1 cellular context compared by ENCODE assay signal in the genomic region with DNA sequence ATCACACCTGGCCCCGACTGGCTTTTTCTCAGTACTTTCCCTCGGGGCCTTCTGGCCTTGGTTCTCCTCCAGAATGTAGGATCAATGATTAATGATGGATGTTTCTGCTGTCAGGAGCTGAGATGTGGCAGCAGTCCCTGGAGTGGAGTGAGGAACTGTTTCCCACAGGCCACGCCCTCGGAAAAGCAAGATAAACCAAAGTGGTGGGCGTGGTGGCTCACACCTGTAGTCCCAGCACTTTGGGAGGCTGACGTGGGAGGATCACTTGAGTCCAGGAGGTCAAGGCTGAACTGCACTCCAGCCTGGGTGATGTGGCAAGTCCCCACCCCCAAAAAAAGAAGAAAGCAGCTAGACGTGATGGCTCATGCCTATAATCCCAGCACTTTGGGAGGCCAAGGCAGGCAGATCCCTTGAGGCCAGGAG.
TF ChIP-seq lines count a peak whose summit lies in the region.

No MANE protein-coding gene starts in this region.

TF ChIP-seq in HepG2, 621 proteins besides CTCF, POLR2A, EP300 and RAD21 (continued from another document and continues in another):
- no peak for TF ChIP-seq ATF2 (CRISPR knock-in tag; IDR thresholded peaks at IDR 0.05)
- TF ChIP-seq KLF9 (CRISPR knock-in tag; IDR thresholded peaks at IDR 0.05; ENCODE audit: low read depth) = no peak
- no peak for TF ChIP-seq KAT8 (CRISPR knock-in tag; IDR thresholded peaks at IDR 0.05)
- no peak for TF ChIP-seq ZNF749 (CRISPR knock-in tag; IDR thresholded peaks at IDR 0.05; ENCODE audit: borderline replicate concordance)
- no peak for TF ChIP-seq ZNF773 (CRISPR knock-in tag; IDR thresholded peaks at IDR 0.05; ENCODE audit: borderline replicate concordance)
- TF ChIP-seq ZBTB43 (CRISPR knock-in tag; conservative IDR thresholded peaks at IDR 0.05) = no peak
- TF ChIP-seq, protein P1, sequence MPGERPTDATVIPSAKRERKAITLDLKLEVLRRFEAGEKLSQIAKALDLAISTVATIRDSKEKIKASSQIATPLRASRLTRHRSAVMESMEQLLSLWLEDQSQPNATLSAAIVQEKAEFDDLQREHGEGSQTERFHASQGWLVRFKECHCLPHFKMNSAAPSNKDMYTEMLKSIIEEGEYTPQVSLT (CRISPR knock-in tag; IDR thresholded peaks at IDR 0.05; ENCODE audit: borderline replicate concordance, low read depth) = no peak
- no peak for TF ChIP-seq ZFX (CRISPR knock-in tag; IDR thresholded peaks at IDR 0.05; ENCODE audit: low read depth)
- no peak for TF ChIP-seq HIVEP1 (CRISPR knock-in tag; IDR thresholded peaks at IDR 0.05)
- no peak for TF ChIP-seq NFYB (CRISPR knock-in tag; IDR thresholded peaks at IDR 0.05)
- 0 out of 2 replicates have a peak, but pooled peaks have one; percentile 23 for TF ChIP-seq GATAD2A (CRISPR knock-in tag; IDR thresholded peaks at IDR 0.05)
- no peak for TF ChIP-seq HMGXB3 (CRISPR knock-in tag; IDR thresholded peaks at IDR 0.05; ENCODE audit: borderline replicate concordance)
- TF ChIP-seq, protein P2, sequence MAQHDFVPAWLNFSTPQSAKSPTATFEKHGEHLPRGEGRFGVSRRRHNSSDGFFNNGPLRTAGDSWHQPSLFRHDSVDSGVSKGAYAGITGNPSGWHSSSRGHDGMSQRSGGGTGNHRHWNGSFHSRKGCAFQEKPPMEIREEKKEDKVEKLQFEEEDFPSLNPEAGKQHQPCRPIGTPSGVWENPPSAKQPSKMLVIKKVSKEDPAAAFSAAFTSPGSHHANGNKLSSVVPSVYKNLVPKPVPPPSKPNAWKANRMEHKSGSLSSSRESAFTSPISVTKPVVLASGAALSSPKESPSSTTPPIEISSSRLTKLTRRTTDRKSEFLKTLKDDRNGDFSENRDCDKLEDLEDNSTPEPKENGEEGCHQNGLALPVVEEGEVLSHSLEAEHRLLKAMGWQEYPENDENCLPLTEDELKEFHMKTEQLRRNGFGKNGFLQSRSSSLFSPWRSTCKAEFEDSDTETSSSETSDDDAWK (CRISPR knock-in tag; IDR thresholded peaks at IDR 0.05) = no peak
- TF ChIP-seq, protein P3, sequence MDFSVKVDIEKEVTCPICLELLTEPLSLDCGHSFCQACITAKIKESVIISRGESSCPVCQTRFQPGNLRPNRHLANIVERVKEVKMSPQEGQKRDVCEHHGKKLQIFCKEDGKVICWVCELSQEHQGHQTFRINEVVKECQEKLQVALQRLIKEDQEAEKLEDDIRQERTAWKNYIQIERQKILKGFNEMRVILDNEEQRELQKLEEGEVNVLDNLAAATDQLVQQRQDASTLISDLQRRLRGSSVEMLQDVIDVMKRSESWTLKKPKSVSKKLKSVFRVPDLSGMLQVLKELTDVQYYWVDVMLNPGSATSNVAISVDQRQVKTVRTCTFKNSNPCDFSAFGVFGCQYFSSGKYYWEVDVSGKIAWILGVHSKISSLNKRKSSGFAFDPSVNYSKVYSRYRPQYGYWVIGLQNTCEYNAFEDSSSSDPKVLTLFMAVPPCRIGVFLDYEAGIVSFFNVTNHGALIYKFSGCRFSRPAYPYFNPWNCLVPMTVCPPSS (IDR thresholded peaks at IDR 0.05) = no peak
- no peak for TF ChIP-seq SIX4 (CRISPR knock-in tag; IDR thresholded peaks at IDR 0.05)
- no peak for TF ChIP-seq ZSCAN31 (CRISPR knock-in tag; IDR thresholded peaks at IDR 0.05; ENCODE audit: low read depth)
- TF ChIP-seq ZNF543 (CRISPR knock-in tag; IDR thresholded peaks at IDR 0.05) = no peak
- TF ChIP-seq PAF1 (CRISPR knock-in tag; IDR thresholded peaks at IDR 0.05) = no peak
- TF ChIP-seq, protein P4, sequence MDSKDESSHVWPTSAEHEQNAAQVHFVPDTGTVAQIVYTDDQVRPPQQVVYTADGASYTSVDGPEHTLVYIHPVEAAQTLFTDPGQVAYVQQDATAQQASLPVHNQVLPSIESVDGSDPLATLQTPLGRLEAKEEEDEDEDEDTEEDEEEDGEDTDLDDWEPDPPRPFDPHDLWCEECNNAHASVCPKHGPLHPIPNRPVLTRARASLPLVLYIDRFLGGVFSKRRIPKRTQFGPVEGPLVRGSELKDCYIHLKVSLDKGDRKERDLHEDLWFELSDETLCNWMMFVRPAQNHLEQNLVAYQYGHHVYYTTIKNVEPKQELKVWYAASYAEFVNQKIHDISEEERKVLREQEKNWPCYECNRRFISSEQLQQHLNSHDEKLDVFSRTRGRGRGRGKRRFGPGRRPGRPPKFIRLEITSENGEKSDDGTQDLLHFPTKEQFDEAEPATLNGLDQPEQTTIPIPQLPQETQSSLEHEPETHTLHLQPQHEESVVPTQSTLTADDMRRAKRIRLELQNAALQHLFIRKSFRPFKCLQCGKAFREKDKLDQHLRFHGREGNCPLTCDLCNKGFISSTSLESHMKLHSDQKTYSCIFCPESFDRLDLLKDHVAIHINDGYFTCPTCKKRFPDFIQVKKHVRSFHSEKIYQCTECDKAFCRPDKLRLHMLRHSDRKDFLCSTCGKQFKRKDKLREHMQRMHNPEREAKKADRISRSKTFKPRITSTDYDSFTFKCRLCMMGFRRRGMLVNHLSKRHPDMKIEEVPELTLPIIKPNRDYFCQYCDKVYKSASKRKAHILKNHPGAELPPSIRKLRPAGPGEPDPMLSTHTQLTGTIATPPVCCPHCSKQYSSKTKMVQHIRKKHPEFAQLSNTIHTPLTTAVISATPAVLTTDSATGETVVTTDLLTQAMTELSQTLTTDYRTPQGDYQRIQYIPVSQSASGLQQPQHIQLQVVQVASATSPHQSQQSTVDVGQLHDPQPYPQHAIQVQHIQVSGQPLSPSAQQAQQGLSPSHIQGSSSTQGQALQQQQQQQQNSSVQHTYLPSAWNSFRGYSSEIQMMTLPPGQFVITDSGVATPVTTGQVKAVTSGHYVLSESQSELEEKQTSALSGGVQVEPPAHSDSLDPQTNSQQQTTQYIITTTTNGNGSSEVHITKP (CRISPR knock-in tag; IDR thresholded peaks at IDR 0.05; ENCODE audit: low read depth) = no peak
- no peak for TF ChIP-seq ZNF891 (CRISPR knock-in tag; IDR thresholded peaks at IDR 0.05)
- TF ChIP-seq ZNF414 (CRISPR knock-in tag; IDR thresholded peaks at IDR 0.05) = no peak
- no peak for TF ChIP-seq ZNF513 (CRISPR knock-in tag; conservative IDR thresholded peaks at IDR 0.05)
- TF ChIP-seq ZNF674 (CRISPR knock-in tag; IDR thresholded peaks at IDR 0.05; ENCODE audit: low read depth) = no peak
- TF ChIP-seq ZNF761 (CRISPR knock-in tag; conservative IDR thresholded peaks at IDR 0.05) = no peak
- no peak for TF ChIP-seq FUBP1 (CRISPR knock-in tag; IDR thresholded peaks at IDR 0.05; ENCODE audit: borderline replicate concordance)
- no peak for TF ChIP-seq ZNF619 (CRISPR knock-in tag; IDR thresholded peaks at IDR 0.05)
- 0 out of 2 replicates have a peak, but pooled peaks have one; percentile 32 for TF ChIP-seq TBX2 (CRISPR knock-in tag; IDR thresholded peaks at IDR 0.05; ENCODE audit: borderline replicate concordance)
- TF ChIP-seq ZNF292 (CRISPR knock-in tag; IDR thresholded peaks at IDR 0.05; ENCODE audit: borderline replicate concordance, low read depth) = no peak
- no peak for TF ChIP-seq ZNF570 (CRISPR knock-in tag; IDR thresholded peaks at IDR 0.05; ENCODE audit: borderline replicate concordance)
- TF ChIP-seq CSRNP2 (CRISPR knock-in tag; conservative IDR thresholded peaks at IDR 0.05; ENCODE audit: low read depth) = no peak
- no peak for TF ChIP-seq ZBTB3 (CRISPR knock-in tag; IDR thresholded peaks at IDR 0.05; ENCODE audit: borderline replicate concordance, low read depth)
- TF ChIP-seq MEIS2 (CRISPR knock-in tag; IDR thresholded peaks at IDR 0.05) = no peak
